In the genomic region with DNA sequence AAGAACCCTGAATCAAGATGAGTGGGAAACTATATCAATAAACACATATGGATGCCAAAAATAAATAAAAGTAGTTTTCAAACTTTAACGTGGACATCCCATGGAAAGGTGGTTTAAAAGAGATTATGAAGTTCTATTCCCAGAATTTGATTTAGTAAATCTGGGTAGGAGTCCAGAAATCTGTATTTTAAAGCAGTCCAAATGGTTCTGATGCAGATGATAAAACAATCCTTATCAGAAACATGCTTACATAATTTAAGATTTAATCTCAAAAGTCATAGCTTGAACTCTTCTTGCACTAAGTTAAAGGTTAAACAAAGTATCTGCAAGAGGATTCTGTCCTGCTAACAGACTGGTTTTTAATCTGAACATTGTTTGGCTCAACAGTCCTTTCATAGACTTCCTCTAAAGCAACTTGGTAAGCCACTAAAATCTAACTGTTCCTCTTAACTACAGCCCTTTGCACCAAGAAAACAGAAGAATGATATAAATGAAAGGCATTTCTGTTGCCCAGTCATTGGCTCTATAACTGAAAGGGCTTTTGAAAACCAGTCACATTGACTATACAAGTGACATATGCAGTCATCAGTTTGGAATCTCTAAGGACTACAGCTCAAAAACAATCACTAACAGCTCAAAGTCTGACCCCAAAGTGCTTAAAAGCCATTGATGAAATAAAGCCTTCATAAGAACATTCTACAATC, we compare ENCODE assay signal across 9 cellular contexts. TPM values are rescaled to one million over a fixed set of nuclear protein-coding genes. Genes with fewer than 3 reads are reported as not detected.
DNase-seq lines count a peak whose midpoint lies in the region; ATAC-seq and TF ChIP-seq lines count a peak whose summit lies in the region.
"Had no signal": no experiment of that assay in that cellular context is flagged by ENCODE, and none has a peak within 500 bp of the region (broad histone marks: within the 10 kb centered on the region; RNA-seq: fewer than 3 reads in every experiment).

No MANE protein-coding gene starts in this region.

- H3K4me1 ChIP-seq in lung (ENCODE audit: control insufficient read depth in 2 of 2, insufficient read depth in 2 of 2, low read length in 2 of 2): peaks cover 5 to 22% of the 10 kb centered on the region in 2 donors
- H3K4me1 ChIP-seq in aorta (ENCODE audit: control insufficient read depth in 1 of 2, insufficient read depth in 2 of 2, low read length in 2 of 2): peaks cover 2 to 5% of the 10 kb centered on the region in 2 donors

- TF ChIP-seq CTCF in choroid plexus epithelial cell (conservative IDR thresholded peaks at IDR 0.05; ENCODE audit: low read depth, low read length) (no peak), lung (IDR thresholded peaks at IDR 0.05; ENCODE audit: control extremely low read depth, extremely low read depth) (no peak)

- 6 to 11% methylated on average over 1 of the region's 1 CpG for WGBS in lung, 2 donors
- 0 to 2% methylated on average over 1 of the region's 1 CpG for WGBS in aorta, 2 donors

- intact Hi-C loops in Right ventricle myocardium superior (cut with DNase I) (no loop called here), Right ventricle myocardium inferior (cut with DNase I) (no loop called here), aorta (cut with DNase I) (no loop called here)

- DNase-seq in Right ventricle myocardium superior (no peak), Right ventricle myocardium inferior (ENCODE audit: missing footprints) (no peak), choroid plexus epithelial cell (ENCODE audit: low read depth) (peak; percentile 82), lung (ENCODE audit: low spot score) (no peak), aorta (no peak), T-helper 1 cell (no peak), NCI-H1417 treated with DMSO at 0.1 percent for 48 hours (lab: John Stamatoyannopoulos, UW) (no peak)
- DNase-seq: DND-41 had no signal

- no peaks in the 10 kb centered on the region for H3K27me3 ChIP-seq in lung (ENCODE audit: control insufficient read depth, insufficient read depth)
- no peaks in the 10 kb centered on the region for H3K27me3 ChIP-seq in aorta (ENCODE audit: control insufficient read depth in 1 of 2, insufficient read depth in 2 of 2, low read length in 1 of 2)

- H3K9me3 ChIP-seq in lung (ENCODE audit: control insufficient read depth in 2 of 2, insufficient read depth in 1 of 2, low read length in 1 of 2) (no peaks in the 10 kb centered on the region), aorta (ENCODE audit: control insufficient read depth, low read length) (no peaks in the 10 kb centered on the region)

- H3K4me3 ChIP-seq in choroid plexus epithelial cell (ENCODE audit: low read depth, low read length) (no peak overlapping the region), lung (no peak overlapping the region), aorta (ENCODE audit: low read length in 2 of 2) (no peak overlapping the region)

- H3K27ac ChIP-seq in lung (ENCODE audit: low read depth in 1 of 2, low read length in 1 of 2) (peak overlapping the region; percentile 66 to 69), aorta (ENCODE audit: low read depth in 1 of 2, low read length in 2 of 2) (peak overlapping the region; percentile 97)

- peak; percentile 44 for ATAC-seq in Right ventricle myocardium superior (ENCODE audit: poor library complexity)
- no peak for ATAC-seq in Right ventricle myocardium inferior
- no peak for ATAC-seq in lung (ENCODE audit: insufficient read depth, low FRiP score)
- ATAC-seq in aorta (ENCODE audit: low FRiP score): peak; percentile 66
- no peak for ATAC-seq in GM18511 (IDR thresholded peaks at IDR 0.05; ENCODE audit: unreplicated experiment)

- H3K36me3 ChIP-seq in lung (ENCODE audit: control insufficient read depth in 2 of 2, insufficient read depth in 2 of 2, low read length in 2 of 2) (peaks cover 0 to 3% of the 10 kb centered on the region in 2 donors), aorta (ENCODE audit: control insufficient read depth in 1 of 2, insufficient read depth in 2 of 2, low read length in 1 of 2) (no peaks in the 10 kb centered on the region)

RNA-seq across cellular contexts. Expression of gene MAP4, which starts 23.4 kb away (rescaled TPM):
- total RNA-seq in Right ventricle myocardium superior: 426 TPM
- total RNA-seq in Right ventricle myocardium inferior: 520 TPM
- total RNA-seq in lung: 100 to 1,000 TPM; 102 to 203 TPM
- 10 to 100 TPM; 62.6 to 67.4 TPM for polyA plus RNA-seq in lung
- total RNA-seq in aorta: 100 to 1,000 TPM; 356 to 467 TPM
- 100 to 1,000 TPM; 110 to 177 TPM for polyA plus RNA-seq in aorta

Comparison
In these comparisons a context has a peak if more than half of its experiments do, and no peak if none do; other contexts are left out.
1. ATAC-seq: peak in Right ventricle myocardium superior (single experiment) and aorta (single experiment); none in Right ventricle myocardium inferior (single experiment), lung (single experiment) and GM18511 (single experiment).